Comparison of ENCODE assay signal across 27 cellular contexts in the genomic region with DNA sequence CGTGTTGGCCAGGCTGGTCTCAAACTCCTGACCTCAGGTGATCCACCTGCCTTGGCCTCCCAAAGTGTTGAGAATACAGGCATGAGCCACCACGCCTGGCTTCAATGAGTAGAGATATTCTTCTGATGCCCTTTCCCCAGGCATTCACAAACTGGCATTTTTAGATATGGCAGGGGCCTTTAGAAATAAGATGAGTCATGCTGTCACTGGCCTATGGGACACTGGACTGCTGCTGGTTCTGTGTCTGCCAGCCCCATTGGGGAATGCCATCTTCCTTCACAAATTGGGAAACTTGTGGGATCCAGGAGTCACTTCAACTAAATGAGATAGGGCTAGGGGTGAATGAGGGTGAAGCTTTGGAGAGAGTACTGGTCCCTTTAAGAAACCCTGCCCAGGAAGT. TPM values are rescaled to one million over a fixed set of nuclear protein-coding genes. Genes with fewer than 3 reads are reported as not detected.
"Had no signal": no experiment of that assay in that cellular context is flagged by ENCODE, and none has a peak within 500 bp of the region (broad histone marks: within the 10 kb centered on the region; RNA-seq: fewer than 3 reads in every experiment).

No MANE protein-coding gene starts in this region.

- H3K4me3 Mint-ChIP-seq: activated naive CD4-positive, alpha-beta T cell treated with anti-CD3 and anti-CD28 coated beads, Interleukin-2, amount 10 ng/mL, durations not matched to agents 7 days and 5 days; activated T-helper 1 cell treated with anti-CD3 and anti-CD28 coated beads, Interleukin-12 subunit alpha, Interleukin-12 subunit beta, Interleukin-2, Interleukin-4 antibody, amounts not matched to agents 30 ng/mL and 10 ng/mL and 1 ng/mL, durations not matched to agents 14 hours and 24 hours and 36 hours; natural killer cell treated with Interleukin-12 subunit alpha and Interleukin-12 subunit beta and Interleukin-15 and Interleukin-18, amount 100 ng/mL, for 72 hours; stimulated activated naive CD8-positive, alpha-beta T cell treated with anti-CD3 and anti-CD28 coated beads, Interleukin-15, amount 100 ng/mL, for 72 hours had no signal

- H3K9me3 ChIP-seq: esophagus squamous epithelium, mucosa of descending colon, uterus had no signal

- H3K4me3 ChIP-seq: esophagus squamous epithelium, mucosa of descending colon, uterus had no signal

- FAIRE-seq: endothelial cell of umbilical vein, islet of Langerhans had no signal

- DNase-seq: activated CD4-positive, alpha-beta T cell treated with anti-CD3 and anti-CD28 coated beads for 4 hours; activated CD4-positive, alpha-beta T cell treated with anti-CD3 and anti-CD28 coated beads, Interleukin-2, amount 50 U/mL, for 48 hours; activated CD8-positive, alpha-beta memory T cell treated with anti-CD3 and anti-CD28 coated beads for 24 hours; activated effector memory CD4-positive, alpha-beta T cell treated with anti-CD3 and anti-CD28 coated beads, Interleukin-2, amount 50 U/mL, for 16 hours; activated naive CD4-positive, alpha-beta T cell treated with anti-CD3 and anti-CD28 coated beads, Interleukin-2, amount 10 ng/mL, durations not matched to agents 7 days and 5 days; activated T-cell treated with anti-CD3 and anti-CD28 coated beads, Interleukin-2, amount 50 U/mL, for 1 hour; amniotic stem cell; central memory CD4-positive, alpha-beta T cell; esophagus squamous epithelium; foreskin melanocyte; left cardiac atrium; left ventricle myocardium superior; right cardiac atrium; stimulated activated CD4-positive, alpha-beta T cell treated with anti-CD3 and anti-CD28 coated beads, Interleukin-4, amount 100 ng/mL, for 1 hour; stimulated activated naive CD8-positive, alpha-beta T cell treated with anti-CD3 and anti-CD28 coated beads, Interleukin-15, amount 100 ng/mL, for 72 hours; uterus had no signal

- H3K36me3 Mint-ChIP-seq: activated naive CD4-positive, alpha-beta T cell treated with anti-CD3 and anti-CD28 coated beads, Interleukin-2, amount 10 ng/mL, durations not matched to agents 7 days and 5 days; natural killer cell treated with Interleukin-12 subunit alpha and Interleukin-12 subunit beta and Interleukin-15 and Interleukin-18, amount 100 ng/mL, for 72 hours; type B pancreatic cell had no signal

- H3K9me3 Mint-ChIP-seq: activated naive CD4-positive, alpha-beta T cell treated with anti-CD3 and anti-CD28 coated beads, Interleukin-2, amount 10 ng/mL, durations not matched to agents 7 days and 5 days; activated T-helper 1 cell treated with anti-CD3 and anti-CD28 coated beads, Interleukin-12 subunit alpha, Interleukin-12 subunit beta, Interleukin-2, Interleukin-4 antibody, amounts not matched to agents 30 ng/mL and 10 ng/mL and 1 ng/mL, durations not matched to agents 14 hours and 24 hours and 36 hours; natural killer cell treated with Interleukin-12 subunit alpha and Interleukin-12 subunit beta and Interleukin-15 and Interleukin-18, amount 100 ng/mL, for 72 hours; stimulated activated naive CD8-positive, alpha-beta T cell treated with anti-CD3 and anti-CD28 coated beads, Interleukin-15, amount 100 ng/mL, for 72 hours; type B pancreatic cell had no signal

- H3K27ac Mint-ChIP-seq: activated naive CD4-positive, alpha-beta T cell treated with anti-CD3 and anti-CD28 coated beads, Interleukin-2, amount 10 ng/mL, durations not matched to agents 7 days and 5 days; activated T-helper 1 cell treated with anti-CD3 and anti-CD28 coated beads, Interleukin-12 subunit alpha, Interleukin-12 subunit beta, Interleukin-2, Interleukin-4 antibody, amounts not matched to agents 30 ng/mL and 10 ng/mL and 1 ng/mL, durations not matched to agents 14 hours and 24 hours and 36 hours; natural killer cell treated with Interleukin-12 subunit alpha and Interleukin-12 subunit beta and Interleukin-15 and Interleukin-18, amount 100 ng/mL, for 72 hours; stimulated activated naive CD8-positive, alpha-beta T cell treated with anti-CD3 and anti-CD28 coated beads, Interleukin-15, amount 100 ng/mL, for 72 hours; type B pancreatic cell had no signal

- H3K27ac ChIP-seq: esophagus squamous epithelium, uterus had no signal

- H3K36me3 ChIP-seq: esophagus squamous epithelium, uterus had no signal

- ATAC-seq: left ventricle myocardium superior; mucosa of descending colon; right cardiac atrium; stimulated activated naive CD8-positive, alpha-beta T cell treated with anti-CD3 and anti-CD28 coated beads, Interleukin-15, amount 100 ng/mL, for 72 hours had no signal

RNA-seq across cellular contexts. Expression of gene KLHDC8A, which starts 16.0 kb away (rescaled TPM):
- total RNA-seq: activated T-helper 1 cell treated with anti-CD3 and anti-CD28 coated beads, Interleukin-12 subunit alpha, Interleukin-12 subunit beta, Interleukin-2, Interleukin-4 antibody, amounts not matched to agents 30 ng/mL and 10 ng/mL and 1 ng/mL, durations not matched to agents 14 hours and 24 hours and 36 hours; endothelial cell of umbilical vein; left ventricle myocardium superior; lung microvascular endothelial cell; mesenteric fat pad; myocyte; natural killer cell treated with Interleukin-12 subunit alpha and Interleukin-12 subunit beta and Interleukin-15 and Interleukin-18, amount 100 ng/mL, for 72 hours; omental fat pad; T-helper 1 cell treated with Interleukin-12 subunit alpha and Interleukin-12 subunit beta and Interleukin-4 antibody, amounts not matched to agents 30 ng/mL and 1 ng/mL, for 36 hours had no signal
- polyA plus RNA-seq: endothelial cell of umbilical vein had no signal
